ENCODE assay signal across 19 cellular contexts in genomic region chr11:119420631-119421030, GRCh38. TPM values are rescaled to one million over a fixed set of nuclear protein-coding genes. Genes with fewer than 3 reads are reported as not detected.
DNase-seq lines count a peak whose midpoint lies in the region; ATAC-seq, FAIRE-seq and TF ChIP-seq lines count a peak whose summit lies in the region.
"Had no signal": no experiment of that assay in that cellular context is flagged by ENCODE, and none has a peak within 500 bp of the region (broad histone marks: within the 10 kb centered on the region; RNA-seq: fewer than 3 reads in every experiment).

No MANE protein-coding gene starts in this region.

- H3K36me3 Mint-ChIP-seq in endothelial cell (ENCODE audit: low read depth, unreplicated experiment) = peaks cover 28% of the 10 kb centered on the region
- H3K36me3 Mint-ChIP-seq in nephron (ENCODE audit: low read depth) = peaks cover 21% of the 10 kb centered on the region
- H3K36me3 Mint-ChIP-seq in Calu3 (ENCODE audit: insufficient read depth, unreplicated experiment) = no peaks in the 10 kb centered on the region
- H3K36me3 Mint-ChIP-seq: activated naive CD4-positive, alpha-beta T cell treated with anti-CD3 and anti-CD28 coated beads, Interleukin-2, amount 50 U/mL, for 24 hours; IgD-negative memory B cell; natural killer cell treated with Interleukin-12 subunit alpha and Interleukin-12 subunit beta and Interleukin-15 and Interleukin-18, amount 100 ng/mL, for 72 hours; stimulated activated memory B cell treated with anti-CD40 and anti-IgM and Interleukin-4, amounts not matched to agents 10 μg/mL and 1 μg/mL and 100 μg/mL, for 72 hours had no signal

- H3K36me3 ChIP-seq in HUES48 (ENCODE audit: control insufficient read depth, insufficient read depth, low read length) = peaks cover 36% of the 10 kb centered on the region
- H3K36me3 ChIP-seq: breast epithelium, tibial artery had no signal

- POLR2A ChIA-PET in AG04449 (lab: Yijun Ruan, JAX) = no interaction called here

- peak overlapping the region; percentile 87 for H3K27ac Mint-ChIP-seq in endothelial cell (ENCODE audit: unreplicated experiment)
- H3K27ac Mint-ChIP-seq in nephron = peak overlapping the region in 1 of 3 experiments; percentile 84
- H3K27ac Mint-ChIP-seq in Calu3 (ENCODE audit: unreplicated experiment) = no peak overlapping the region
- H3K27ac Mint-ChIP-seq: activated naive CD4-positive, alpha-beta T cell treated with anti-CD3 and anti-CD28 coated beads, Interleukin-2, amount 50 U/mL, for 24 hours; CD4-positive, alpha-beta T cell; IgD-negative memory B cell; natural killer cell treated with Interleukin-12 subunit alpha and Interleukin-12 subunit beta and Interleukin-15 and Interleukin-18, amount 100 ng/mL, for 72 hours; stimulated activated memory B cell treated with anti-CD40 and anti-IgM and Interleukin-4, amounts not matched to agents 10 μg/mL and 1 μg/mL and 100 μg/mL, for 72 hours had no signal

- no peak for FAIRE-seq in D721Med (lab: Jason Lieb, UNC)
- FAIRE-seq: A204.1 had no signal

- H3K27ac ChIP-seq in HUES48 (ENCODE audit: low read depth, low read length) = no peak overlapping the region
- H3K27ac ChIP-seq: breast epithelium, tibial artery had no signal

- DNase-seq in AG04449 (ENCODE audit: low read depth, low spot score) = no peak
- no peak for DNase-seq in endothelial cell (ENCODE audit: low spot score)
- no peak for DNase-seq in Right ventricle myocardium inferior (ENCODE audit: missing footprints)
- no peak for DNase-seq in Calu3
- no peak for DNase-seq in D721Med (ENCODE audit: insufficient read length, low spot score)
- no peak for DNase-seq in NCI-H345 (lab: John Stamatoyannopoulos, UW)
- DNase-seq: activated CD4-positive, alpha-beta T cell treated with anti-CD3 and anti-CD28 coated beads, Interleukin-2, amount 50 U/mL, for 48 hours; CD4-positive, alpha-beta T cell; NCI-H1930; tibial artery had no signal

- CTCF ChIA-PET in AG04449 (lab: Yijun Ruan, JAX) (interaction anchor here (1.3 to 11.6 kb wide), 3 partner anchors 50 to 62 kb away, joined by 3 to 103 read pairs (median 5); no protein-coding TSS in a partner anchor), Calu3 (lab: Charles Lee) (no interaction called here)

- peaks cover 69% of the 10 kb centered on the region for H3K4me1 Mint-ChIP-seq in endothelial cell (ENCODE audit: unreplicated experiment)
- H3K4me1 Mint-ChIP-seq in nephron = peaks cover 44% of the 10 kb centered on the region
- H3K4me1 Mint-ChIP-seq in Calu3 (ENCODE audit: low read depth, unreplicated experiment) = no peaks in the 10 kb centered on the region

- no peak for ATAC-seq in Right ventricle myocardium inferior
- ATAC-seq: natural killer cell treated with Interleukin-12 subunit alpha and Interleukin-12 subunit beta and Interleukin-15 and Interleukin-18, amount 100 ng/mL, for 72 hours; stimulated activated memory B cell treated with anti-CD40 and anti-IgM and Interleukin-4, amounts not matched to agents 10 μg/mL and 1 μg/mL and 100 μg/mL, for 72 hours had no signal

- TF ChIP-seq CTCF in AG04449 (IDR thresholded peaks at IDR 0.05; ENCODE audit: insufficient read depth, low read length, missing control alignments) (no peak), endothelial cell (IDR thresholded peaks at IDR 0.05; ENCODE audit: unreplicated experiment) (no peak), nephron (IDR thresholded peaks at IDR 0.05; ENCODE audit: unreplicated experiment in 3 of 3) (no peak), Calu3 (IDR thresholded peaks at IDR 0.05; ENCODE audit: unreplicated experiment) (no peak), D721Med (IDR thresholded peaks at IDR 0.05; ENCODE audit: insufficient read depth, missing control alignments) (no peak)

- peak overlapping the region; percentile 23 for H3K9ac ChIP-seq in HUES48 (ENCODE audit: low read depth, low read length)

- intact Hi-C loops in Right ventricle myocardium inferior (cut with DNase I) = no loop called here
- intact Hi-C loops in Calu3 (cut with micrococcal nuclease; ENCODE audit: unreplicated experiment) = no loop called here

- H3K4me3 Mint-ChIP-seq in endothelial cell (ENCODE audit: unreplicated experiment) = peak overlapping the region; percentile 98
- H3K4me3 Mint-ChIP-seq in nephron = peak overlapping the region; percentile 50 to 67 (median 53)
- H3K4me3 Mint-ChIP-seq in Calu3 (ENCODE audit: low read depth, unreplicated experiment) = no peak overlapping the region
- H3K4me3 Mint-ChIP-seq: activated naive CD4-positive, alpha-beta T cell treated with anti-CD3 and anti-CD28 coated beads, Interleukin-2, amount 50 U/mL, for 24 hours; CD4-positive, alpha-beta T cell; natural killer cell treated with Interleukin-12 subunit alpha and Interleukin-12 subunit beta and Interleukin-15 and Interleukin-18, amount 100 ng/mL, for 72 hours; stimulated activated memory B cell treated with anti-CD40 and anti-IgM and Interleukin-4, amounts not matched to agents 10 μg/mL and 1 μg/mL and 100 μg/mL, for 72 hours had no signal

- H3K27me3 Mint-ChIP-seq in endothelial cell (ENCODE audit: unreplicated experiment) (peaks cover 10% of the 10 kb centered on the region), nephron (ENCODE audit: low read depth) (peaks cover 52% of the 10 kb centered on the region), Calu3 (ENCODE audit: unreplicated experiment) (peaks cover 51% of the 10 kb centered on the region)

- BruUV-seq in Calu3 (replicated peaks; lab: Mats Ljungman, UMichigan) = no TSS peak

- peaks cover 53% of the 10 kb centered on the region for H3K4me1 ChIP-seq in HUES48 (ENCODE audit: control insufficient read depth, insufficient read depth, low read length)
- H3K4me1 ChIP-seq: breast epithelium had no signal

- H3K4me3 ChIP-seq in AG04449 (ENCODE audit: low read depth, low read length) (peak overlapping the region; percentile 91), HUES48 (ENCODE audit: low read depth, low read length) (peak overlapping the region; percentile 93)
- H3K4me3 ChIP-seq: breast epithelium had no signal

- H3K9me3 Mint-ChIP-seq in endothelial cell (ENCODE audit: unreplicated experiment) (no peaks in the 10 kb centered on the region), nephron (no peaks in the 10 kb centered on the region), Calu3 (ENCODE audit: low read depth, unreplicated experiment) (no peaks in the 10 kb centered on the region)
- H3K9me3 Mint-ChIP-seq: activated naive CD4-positive, alpha-beta T cell treated with anti-CD3 and anti-CD28 coated beads, Interleukin-2, amount 50 U/mL, for 24 hours; CD4-positive, alpha-beta T cell; natural killer cell treated with Interleukin-12 subunit alpha and Interleukin-12 subunit beta and Interleukin-15 and Interleukin-18, amount 100 ng/mL, for 72 hours had no signal

- no peaks in the 10 kb centered on the region for H3K27me3 ChIP-seq in HUES48 (ENCODE audit: control insufficient read depth, insufficient read depth, low read length)

- no peaks in the 10 kb centered on the region for H3K9me3 ChIP-seq in HUES48 (ENCODE audit: control insufficient read depth, insufficient read depth, low read length)
- H3K9me3 ChIP-seq: breast epithelium, tibial artery had no signal

RNA-seq across cellular contexts. Expression of gene THY1, which starts 2.3 kb away (rescaled TPM):
- 526 TPM for total RNA-seq in endothelial cell (ENCODE audit: unreplicated experiment)
- total RNA-seq in Right ventricle myocardium inferior = 1.8 TPM
- not detected in 2 replicates for total RNA-seq in Calu3 (2022)
- total RNA-seq: CD4-positive, alpha-beta T cell; natural killer cell treated with Interleukin-12 subunit alpha and Interleukin-12 subunit beta and Interleukin-15 and Interleukin-18, amount 100 ng/mL, for 72 hours; NCI-H460 had no signal

RNA-seq across cellular contexts. Expression of gene USP2, which starts 39.1 kb away (rescaled TPM):
- total RNA-seq in endothelial cell (ENCODE audit: unreplicated experiment) = 1.5 TPM
- 140 TPM for total RNA-seq in Right ventricle myocardium inferior
- total RNA-seq in Calu3 (2022) = 1.1 TPM in 2 replicates
- total RNA-seq: natural killer cell treated with Interleukin-12 subunit alpha and Interleukin-12 subunit beta and Interleukin-15 and Interleukin-18, amount 100 ng/mL, for 72 hours had no signal

Comparison
In these comparisons a context has a peak if more than half of its experiments do, and no peak if none do; other contexts are left out.
1. RNA of gene THY1, which starts 2.3 kb away (total RNA-seq): 526 TPM in endothelial cell (single experiment); 1.8 TPM in Right ventricle myocardium inferior (single experiment) and not detected in Calu3; every median in the first group is over 100 times any median in the second.
2. RNA of gene USP2, which starts 39.1 kb away (total RNA-seq): 140 TPM in Right ventricle myocardium inferior (single experiment); 1.5 TPM in endothelial cell (single experiment) and 1.1 TPM in Calu3; every median in the first group is over 10 times any median in the second.